In the genomic region with DNA sequence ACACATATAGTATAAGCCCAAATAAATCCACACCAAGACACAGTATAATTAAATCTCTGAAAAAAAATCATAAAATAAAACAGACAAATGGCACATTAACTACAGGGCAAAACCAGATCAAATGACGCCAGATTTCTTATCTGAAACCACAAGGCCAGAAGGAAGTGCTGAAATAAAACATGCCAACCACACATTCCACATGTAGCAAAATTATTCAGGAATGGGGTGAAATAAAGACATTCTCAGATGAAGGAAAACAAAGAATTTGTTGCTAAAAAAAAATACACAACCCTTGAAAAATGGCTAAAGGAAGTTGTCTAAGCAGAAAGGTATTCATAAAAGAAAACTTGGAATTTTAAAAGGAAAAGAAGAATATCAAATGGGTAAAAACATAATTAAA, we compare ENCODE assay signal across 37 cellular contexts. TPM values are rescaled to one million over a fixed set of nuclear protein-coding genes. Genes with fewer than 3 reads are reported as not detected.
"Had no signal": no experiment of that assay in that cellular context is flagged by ENCODE, and none has a peak within 500 bp of the region (broad histone marks: within the 10 kb centered on the region; RNA-seq: fewer than 3 reads in every experiment).

No MANE protein-coding gene starts in this region.

- H3K4me3 ChIP-seq: adrenal gland, cardiac muscle cell, Peyer's patch had no signal

- H3K36me3 ChIP-seq: adrenal gland, cardiac muscle cell, Peyer's patch had no signal

- H3K9me3 ChIP-seq: adrenal gland, Peyer's patch had no signal

- H3K27me3 ChIP-seq: adrenal gland, Peyer's patch had no signal

- H3K27ac ChIP-seq: adrenal gland, cardiac muscle cell, Peyer's patch, RWPE1, VCaP had no signal

- ATAC-seq: activated naive CD4-positive, alpha-beta T cell treated with anti-CD3 and anti-CD28 coated beads, Interleukin-2, amount 50 U/mL, for 72 hours; activated T-cell treated with anti-CD3 and anti-CD28 coated beads, Interleukin-2, amount 50 U/mL, for 4 hours; PC-3; Right ventricle myocardium inferior; SK-N-SH treated with all-trans-retinoic acid at 6 μM for 48 hours; T-cell; T-helper 17 cell had no signal

- DNase-seq: activated B cell treated with CpG ODN at 0.5 μM for 24 hours; activated CD4-positive, alpha-beta memory T cell treated with anti-CD3 and anti-CD28 coated beads for 36 hours; activated CD4-positive, alpha-beta T cell treated with anti-CD3 and anti-CD28 coated beads for 4 hours; activated CD4-positive, alpha-beta T cell treated with anti-CD3 and anti-CD28 coated beads, Interleukin-2, amount 50 U/mL, for 1 hour; activated CD4-positive, CD25-positive, alpha-beta regulatory T cell treated with anti-CD3 and anti-CD28 coated beads, Interleukin-2, amount 50 U/mL, for 72 hours; activated CD8-positive, alpha-beta memory T cell treated with anti-CD3 and anti-CD28 coated beads, Interleukin-2, amount 50 U/mL, for 4 hours; activated gamma-delta T cell treated with Interleukin-2 at 50 U/mL for 16 hours; activated naive CD4-positive, alpha-beta T cell treated with anti-CD3 and anti-CD28 coated beads for 36 hours; activated T-cell treated with anti-CD3 and anti-CD28 coated beads for 4 hours; activated T-cell treated with anti-CD3 and anti-CD28 coated beads, Interleukin-2, amount 50 U/mL, for 4 hours; adrenal gland; Karpas-422; KBM-7; NCI-H1105; NCI-H1436; NCI-H1694; NCI-H1930; NCI-H2081 treated with DMSO at 0.1 percent for 48 hours; NCI-H510A; NCI-H526 treated with DMSO at 0.1 percent for 48 hours; NK-92 treated with Interleukin-12 subunit alpha and Interleukin-12 subunit beta, amount 100 ng/mL, for 24 hours; PC-3; Peyer's patch; SIG-M5; T-cell; T-helper 17 cell had no signal

- H3K4me3 Mint-ChIP-seq: activated B cell treated with CpG ODN at 0.5 μM for 24 hours; activated CD4-positive, alpha-beta memory T cell treated with anti-CD3 and anti-CD28 coated beads for 36 hours; activated naive CD4-positive, alpha-beta T cell treated with anti-CD3 and anti-CD28 coated beads for 36 hours; activated T-cell treated with anti-CD3 and anti-CD28 coated beads, Interleukin-2, amount 50 U/mL, for 4 hours; activated T-helper 1 cell treated with anti-CD3 and anti-CD28 coated beads, Interleukin-12 subunit alpha, Interleukin-12 subunit beta, Interleukin-2, Interleukin-4 antibody, amounts not matched to agents 30 ng/mL and 10 ng/mL and 1 ng/mL, durations not matched to agents 14 hours and 24 hours and 36 hours; central memory CD8-positive, alpha-beta T cell; T-cell; T-helper 17 cell had no signal

- H3K4me1 ChIP-seq: adrenal gland, Peyer's patch had no signal

- H3K27ac Mint-ChIP-seq: activated B cell treated with CpG ODN at 0.5 μM for 24 hours; activated CD4-positive, alpha-beta memory T cell treated with anti-CD3 and anti-CD28 coated beads for 36 hours; activated naive CD4-positive, alpha-beta T cell treated with anti-CD3 and anti-CD28 coated beads for 36 hours; activated naive CD4-positive, alpha-beta T cell treated with anti-CD3 and anti-CD28 coated beads, Interleukin-2, amount 50 U/mL, for 72 hours; activated T-helper 1 cell treated with anti-CD3 and anti-CD28 coated beads, Interleukin-12 subunit alpha, Interleukin-12 subunit beta, Interleukin-2, Interleukin-4 antibody, amounts not matched to agents 30 ng/mL and 10 ng/mL and 1 ng/mL, durations not matched to agents 14 hours and 24 hours and 36 hours; IgD-negative memory B cell; T-cell; T-helper 17 cell had no signal

- H3K9me3 Mint-ChIP-seq: activated B cell treated with CpG ODN at 0.5 μM for 24 hours; activated CD4-positive, alpha-beta memory T cell treated with anti-CD3 and anti-CD28 coated beads for 36 hours; activated naive CD4-positive, alpha-beta T cell treated with anti-CD3 and anti-CD28 coated beads for 36 hours; activated naive CD4-positive, alpha-beta T cell treated with anti-CD3 and anti-CD28 coated beads, Interleukin-2, amount 50 U/mL, for 72 hours; activated T-cell treated with anti-CD3 and anti-CD28 coated beads, Interleukin-2, amount 50 U/mL, for 4 hours; activated T-helper 1 cell treated with anti-CD3 and anti-CD28 coated beads, Interleukin-12 subunit alpha, Interleukin-12 subunit beta, Interleukin-2, Interleukin-4 antibody, amounts not matched to agents 30 ng/mL and 10 ng/mL and 1 ng/mL, durations not matched to agents 14 hours and 24 hours and 36 hours; T-cell had no signal

- H3K36me3 Mint-ChIP-seq: activated CD4-positive, alpha-beta memory T cell treated with anti-CD3 and anti-CD28 coated beads for 36 hours; activated naive CD4-positive, alpha-beta T cell treated with anti-CD3 and anti-CD28 coated beads, Interleukin-2, amount 50 U/mL, for 72 hours; IgD-negative memory B cell; T-cell had no signal

- H3K27me3 Mint-ChIP-seq: activated B cell treated with CpG ODN at 0.5 μM for 24 hours; activated CD4-positive, alpha-beta memory T cell treated with anti-CD3 and anti-CD28 coated beads for 36 hours; central memory CD8-positive, alpha-beta T cell; IgD-negative memory B cell; T-helper 17 cell had no signal

- H3K4me1 Mint-ChIP-seq: activated B cell treated with CpG ODN at 0.5 μM for 24 hours; central memory CD8-positive, alpha-beta T cell; IgD-negative memory B cell; T-cell; T-helper 17 cell had no signal

RNA-seq across cellular contexts. Expression of gene DCAF12L1, which starts 4.5 kb away (rescaled TPM):
- total RNA-seq: activated B cell treated with CpG ODN at 0.5 μM for 24 hours; activated CD4-positive, alpha-beta memory T cell treated with anti-CD3 and anti-CD28 coated beads for 36 hours; activated naive CD4-positive, alpha-beta T cell treated with anti-CD3 and anti-CD28 coated beads for 36 hours; activated naive CD4-positive, alpha-beta T cell treated with anti-CD3 and anti-CD28 coated beads, Interleukin-2, amount 50 U/mL, for 72 hours; activated T-cell treated with anti-CD3 and anti-CD28 coated beads, Interleukin-2, amount 50 U/mL, for 4 hours; activated T-helper 1 cell treated with anti-CD3 and anti-CD28 coated beads, Interleukin-12 subunit alpha, Interleukin-12 subunit beta, Interleukin-2, Interleukin-4 antibody, amounts not matched to agents 30 ng/mL and 10 ng/mL and 1 ng/mL, durations not matched to agents 14 hours and 24 hours and 36 hours; adrenal gland; MCF 10A; PC-3; Peyer's patch; Right ventricle myocardium inferior; SK-MEL-5; T-cell; T-helper 17 cell had no signal
